ENCODE assay signal across 1 cellular context in the genomic region with DNA sequence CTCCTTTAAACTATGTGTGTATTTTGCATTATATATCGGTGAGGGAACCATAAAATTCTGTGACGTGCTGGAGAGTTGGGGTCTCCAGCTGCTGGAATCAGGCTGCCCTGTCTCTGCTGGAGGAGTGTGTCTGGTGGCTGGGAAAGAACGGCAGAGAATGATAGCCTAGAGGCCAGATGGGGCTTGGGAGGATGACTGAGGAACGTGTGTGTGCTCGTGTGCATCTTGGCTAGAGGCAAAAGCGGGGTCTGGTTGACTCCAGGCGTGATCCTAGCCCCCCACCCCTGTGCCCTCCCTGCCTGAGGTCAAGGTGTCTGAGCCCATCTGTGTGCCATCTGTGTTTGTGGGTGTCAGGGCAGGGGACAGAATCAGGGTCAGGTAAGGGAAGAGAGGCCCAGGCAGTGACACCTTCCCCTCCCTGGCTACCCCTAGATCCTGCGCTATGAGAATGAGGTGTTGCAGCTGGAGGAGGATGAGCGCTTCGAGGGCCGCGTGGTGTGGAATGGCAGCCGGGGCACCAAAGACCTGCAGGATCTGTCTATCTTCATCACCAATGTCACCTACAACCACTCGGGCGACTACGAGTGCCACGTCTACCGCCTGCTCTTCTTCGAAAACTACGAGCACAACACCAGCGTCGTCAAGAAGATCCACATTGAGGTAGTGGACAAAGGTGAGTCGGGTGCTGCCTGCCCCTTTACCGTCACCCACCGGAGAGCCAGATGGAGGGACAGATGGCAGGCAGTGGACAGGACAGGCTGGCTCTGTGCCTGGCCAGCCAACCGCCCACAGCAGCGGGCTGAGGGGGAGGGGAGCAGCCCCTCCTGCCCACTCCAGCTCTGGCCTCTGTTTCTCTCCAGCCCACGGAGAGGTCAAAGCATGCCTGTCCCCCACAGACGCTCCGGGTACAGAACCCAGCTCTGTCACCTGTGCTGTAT.
TF ChIP-seq lines count a peak whose summit lies in the region.

No MANE protein-coding gene starts in this region.

TF ChIP-seq in A549, 52 proteins besides CTCF, POLR2A, EP300 and RAD21:
- TF ChIP-seq TFCP2L1 (CRISPR knock-in tag; IDR thresholded peaks at IDR 0.05) = no peak
- TF ChIP-seq MYC (IDR thresholded peaks at IDR 0.05; ENCODE audit: borderline replicate concordance, low read length) = no peak
- TF ChIP-seq HEYL (CRISPR knock-in tag; IDR thresholded peaks at IDR 0.05) = no peak
- no peak for TF ChIP-seq HOXA7 (CRISPR knock-in tag; IDR thresholded peaks at IDR 0.05)
- no peak for TF ChIP-seq SMC3 (IDR thresholded peaks at IDR 0.05)
